Comparison of ENCODE assay signal across 23 cellular contexts in the genomic region with DNA sequence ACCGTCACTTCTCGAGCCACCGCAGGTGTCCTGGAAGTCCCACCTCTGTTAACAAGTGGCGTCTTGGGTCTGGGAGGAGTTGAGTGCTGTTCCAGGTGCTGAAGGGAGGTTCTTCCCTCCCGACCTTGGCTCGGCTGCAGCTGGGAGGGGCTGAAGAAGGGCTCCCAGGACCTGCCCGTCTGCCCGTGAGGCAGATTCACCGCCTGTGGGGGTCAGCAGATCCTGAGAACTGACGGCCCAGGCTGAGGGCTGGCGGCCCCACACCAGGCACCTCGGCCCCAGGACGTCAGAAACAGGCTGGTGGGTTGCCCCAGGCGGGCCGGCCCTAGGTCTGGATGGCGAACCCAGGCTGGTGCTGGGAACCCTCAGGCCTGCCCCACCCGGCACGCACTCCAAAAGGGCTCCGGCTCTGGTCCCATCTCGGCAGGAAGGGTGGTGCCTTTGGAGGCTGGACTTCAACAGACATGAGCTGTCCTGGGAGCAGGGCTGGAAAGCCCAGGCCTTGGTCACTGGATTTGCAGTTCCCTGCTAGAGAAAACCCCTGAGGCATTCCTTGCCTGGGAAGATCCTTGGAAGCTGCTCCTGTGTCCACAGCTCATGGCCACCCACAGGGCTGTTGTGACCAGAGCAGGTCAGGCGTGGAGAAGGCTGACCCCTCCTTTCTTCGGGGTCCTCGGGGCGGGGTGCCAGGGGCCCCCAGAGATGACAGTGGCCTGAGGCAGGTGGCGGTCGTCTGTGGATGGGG. TPM values are rescaled to one million over a fixed set of nuclear protein-coding genes. Genes with fewer than 3 reads are reported as not detected.
DNase-seq lines count a peak whose midpoint lies in the region; ATAC-seq and TF ChIP-seq lines count a peak whose summit lies in the region.
"Had no signal": no experiment of that assay in that cellular context is flagged by ENCODE, and none has a peak within 500 bp of the region (broad histone marks: within the 10 kb centered on the region; RNA-seq: fewer than 3 reads in every experiment).

No MANE protein-coding gene starts in this region.

- H3K27ac Mint-ChIP-seq in type B pancreatic cell = no peak overlapping the region
- H3K27ac Mint-ChIP-seq: activated CD8-positive, alpha-beta T cell treated with anti-CD3 and anti-CD28 coated beads, Interleukin-2, amount 10 ng/mL, durations not matched to agents 7 days and 5 days; activated naive CD4-positive, alpha-beta T cell treated with anti-CD3 and anti-CD28 coated beads, Interleukin-2, amount 10 ng/mL, durations not matched to agents 7 days and 5 days; T-helper 2 cell treated with Interferon-gamma antibody and Interleukin-4, amounts not matched to agents 5 μg/mL and 100 μg/mL, for 36 hours had no signal

- H3K9me3 ChIP-seq in heart left ventricle (no peaks in the 10 kb centered on the region), right atrium auricular region (no peaks in the 10 kb centered on the region), upper lobe of right lung (no peaks in the 10 kb centered on the region)
- H3K9me3 ChIP-seq: A549, gastrocnemius medialis, left lung had no signal

- no peaks in the 10 kb centered on the region for H3K36me3 Mint-ChIP-seq in type B pancreatic cell
- H3K36me3 Mint-ChIP-seq: activated naive CD4-positive, alpha-beta T cell treated with anti-CD3 and anti-CD28 coated beads, Interleukin-2, amount 10 ng/mL, durations not matched to agents 7 days and 5 days had no signal

- H3K4me1 Mint-ChIP-seq in type B pancreatic cell (ENCODE audit: unreplicated experiment) = peaks cover 6% of the 10 kb centered on the region
- H3K4me1 Mint-ChIP-seq: activated naive CD4-positive, alpha-beta T cell treated with anti-CD3 and anti-CD28 coated beads, Interleukin-2, amount 10 ng/mL, durations not matched to agents 7 days and 5 days; central memory CD8-positive, alpha-beta T cell had no signal

- peak in 3 of 4 donors; percentile 13 to 57 (median 41) for ATAC-seq in heart left ventricle
- peak; percentile 23 for ATAC-seq in left lobe of liver
- ATAC-seq in upper lobe of right lung = no peak
- ATAC-seq: activated CD8-positive, alpha-beta T cell treated with anti-CD3 and anti-CD28 coated beads, Interleukin-2, amount 10 ng/mL, durations not matched to agents 7 days and 5 days; gastrocnemius medialis; left lung; SK-N-SH treated with all-trans-retinoic acid at 6 μM for 48 hours had no signal

- H3K9me3 Mint-ChIP-seq in type B pancreatic cell = no peaks in the 10 kb centered on the region
- H3K9me3 Mint-ChIP-seq: activated naive CD4-positive, alpha-beta T cell treated with anti-CD3 and anti-CD28 coated beads, Interleukin-2, amount 10 ng/mL, durations not matched to agents 7 days and 5 days; central memory CD8-positive, alpha-beta T cell; T-helper 2 cell treated with Interferon-gamma antibody and Interleukin-4, amounts not matched to agents 5 μg/mL and 100 μg/mL, for 36 hours had no signal

- H3K4me3 ChIP-seq in heart left ventricle (no peak overlapping the region), right atrium auricular region (no peak overlapping the region), upper lobe of right lung (no peak overlapping the region)
- H3K4me3 ChIP-seq: A549, gastrocnemius medialis, left lung had no signal

- no peak overlapping the region for H3K4me3 Mint-ChIP-seq in type B pancreatic cell
- H3K4me3 Mint-ChIP-seq: activated CD8-positive, alpha-beta T cell treated with anti-CD3 and anti-CD28 coated beads, Interleukin-2, amount 10 ng/mL, durations not matched to agents 7 days and 5 days; activated naive CD4-positive, alpha-beta T cell treated with anti-CD3 and anti-CD28 coated beads, Interleukin-2, amount 10 ng/mL, durations not matched to agents 7 days and 5 days; central memory CD8-positive, alpha-beta T cell; T-helper 2 cell treated with Interferon-gamma antibody and Interleukin-4, amounts not matched to agents 5 μg/mL and 100 μg/mL, for 36 hours had no signal

- H3K27ac ChIP-seq in heart left ventricle = peak overlapping the region in 1 of 12 donors; percentile 30
- no peak overlapping the region for H3K27ac ChIP-seq in right atrium auricular region
- no peak overlapping the region for H3K27ac ChIP-seq in upper lobe of right lung
- H3K27ac ChIP-seq: A549, gastrocnemius medialis, left lung had no signal

- peak in 1 of 5 donors; percentile 59 for DNase-seq in heart left ventricle
- DNase-seq in right atrium auricular region (ENCODE audit: low spot score) = no peak
- peak; percentile 62 for DNase-seq in ecto neural progenitor cell (ENCODE audit: low spot score)
- no peak for DNase-seq in left lobe of liver (ENCODE audit: low spot score)
- peak; percentile 50 for DNase-seq in upper lobe of right lung
- DNase-seq in type B pancreatic cell (ENCODE audit: extremely low spot score, unreplicated experiment) = no peak
- DNase-seq in stimulated activated CD4-positive, alpha-beta T cell treated with anti-CD3 and anti-CD28 coated beads, Interleukin-2, amount 100 ng/mL, for 48 hours = no peak
- DNase-seq in cerebellar nuclear complex (lab: John Stamatoyannopoulos, UW) = no peak
- DNase-seq: activated CD8-positive, alpha-beta T cell treated with anti-CD3 and anti-CD28 coated beads, Interleukin-2, amount 10 ng/mL, durations not matched to agents 7 days and 5 days; activated naive CD4-positive, alpha-beta T cell treated with anti-CD3 and anti-CD28 coated beads, Interleukin-2, amount 10 ng/mL, durations not matched to agents 7 days and 5 days; activated T-cell treated with anti-CD3 and anti-CD28 coated beads, Interleukin-2, amount 50 U/mL, for 48 hours; C1 segment of cervical spinal cord; Calu3; effector CD4-positive, alpha-beta T cell; gastrocnemius medialis; NCI-H1105; NCI-H2081 treated with DMSO at 0.1 percent for 48 hours; NCI-H446 treated with DMSO at 0.1 percent for 48 hours had no signal

- peaks cover 0 to 20% (median 2%) of the 10 kb centered on the region in 9 donors for H3K27me3 ChIP-seq in heart left ventricle
- no peaks in the 10 kb centered on the region for H3K27me3 ChIP-seq in right atrium auricular region
- H3K27me3 ChIP-seq in upper lobe of right lung = peaks cover 16% of the 10 kb centered on the region

- H3K27me3 Mint-ChIP-seq in type B pancreatic cell = peaks cover 31% of the 10 kb centered on the region
- H3K27me3 Mint-ChIP-seq: central memory CD8-positive, alpha-beta T cell had no signal

- 39 to 72% (median 50%) methylated on average over 16 to 26 of the region's 26 CpGs for WGBS in heart left ventricle, 4 donors

- TF ChIP-seq CTCF in heart left ventricle (IDR thresholded peaks at IDR 0.05) = no peak
- TF ChIP-seq CTCF in right atrium auricular region (IDR thresholded peaks at IDR 0.05) = no peak
- no peak for TF ChIP-seq CTCF in upper lobe of right lung (IDR thresholded peaks at IDR 0.05)
- no peak for TF ChIP-seq CTCF in type B pancreatic cell (conservative IDR thresholded peaks at IDR 0.05)

- H3K4me1 ChIP-seq in heart left ventricle = peaks cover 0 to 11% (median 0%) of the 10 kb centered on the region in 12 donors
- H3K4me1 ChIP-seq in right atrium auricular region = no peaks in the 10 kb centered on the region
- H3K4me1 ChIP-seq in upper lobe of right lung = no peaks in the 10 kb centered on the region
- H3K4me1 ChIP-seq: A549, gastrocnemius medialis, left lung had no signal

- TF ChIP-seq POLR2A in heart left ventricle (IDR thresholded peaks at IDR 0.05) = no peak

- intact Hi-C loops in heart left ventricle (cut with DNase I) = no loop called here
- intact Hi-C loops in upper lobe of right lung (cut with DNase I) = no loop called here

- H3K36me3 ChIP-seq in heart left ventricle (no peaks in the 10 kb centered on the region), right atrium auricular region (no peaks in the 10 kb centered on the region), upper lobe of right lung (no peaks in the 10 kb centered on the region)
- H3K36me3 ChIP-seq: gastrocnemius medialis, left lung had no signal

RNA-seq across cellular contexts. Expression of a gene that starts 42.6 kb away (rescaled TPM):
- total RNA-seq in heart left ventricle (1 to 10 TPM in 5 of 9 donors, under 1 TPM in 4; 0.61 to 1.8 (median 1.1) TPM), right atrium auricular region (1 to 10 TPM in 1 of 2 donors, under 1 TPM in 1; 0.35 to 1.5 TPM), left lobe of liver (0.08 TPM), upper lobe of right lung (0.52 TPM), type B pancreatic cell (ENCODE audit: low replicate concordance) (2.9 and 10.9 TPM in 2 replicates)
- under 1 TPM; 0.62 to 0.65 TPM for polyA plus RNA-seq in heart left ventricle
- total RNA-seq: activated CD8-positive, alpha-beta T cell treated with anti-CD3 and anti-CD28 coated beads, Interleukin-2, amount 10 ng/mL, durations not matched to agents 7 days and 5 days; Calu3 had no signal

Comparison
In these comparisons a context has a peak if more than half of its experiments do, and no peak if none do; other contexts are left out.
1. DNase-seq: peak in ecto neural progenitor cell (single experiment) and upper lobe of right lung (single experiment); none in right atrium auricular region (single experiment), left lobe of liver (single experiment), type B pancreatic cell (single experiment), stimulated activated CD4-positive, alpha-beta T cell treated with anti-CD3 and anti-CD28 coated beads, Interleukin-2, amount 100 ng/mL, for 48 hours (0 of 2) and cerebellar nuclear complex (0 of 2).